Comparison of ENCODE assay signal across 8 cellular contexts in genomic region chrX:153953342-153953830, GRCh38. TPM values are rescaled to one million over a fixed set of nuclear protein-coding genes. Genes with fewer than 3 reads are reported as not detected.
DNase-seq lines count a peak whose midpoint lies in the region; ATAC-seq and TF ChIP-seq lines count a peak whose summit lies in the region.

No MANE protein-coding gene starts in this region.

- H3K27ac ChIP-seq in muscle layer of colon (ENCODE audit: low read depth, low read length) = peak overlapping the region; percentile 69

- ATAC-seq in GM21529 (IDR thresholded peaks at IDR 0.05; ENCODE audit: unreplicated experiment) (peak; percentile 59), HG02571 (IDR thresholded peaks at IDR 0.05; ENCODE audit: unreplicated experiment) (no peak)

- no peaks in the 10 kb centered on the region for H3K9me3 ChIP-seq in muscle layer of colon (ENCODE audit: low read length)

- H3K4me1 Mint-ChIP-seq in CD14-positive monocyte = peaks cover 1% of the 10 kb centered on the region
- H3K4me1 Mint-ChIP-seq in endothelial cell (ENCODE audit: unreplicated experiment) = peaks cover 4% of the 10 kb centered on the region

- intact Hi-C loops in CD14-positive monocyte (cut with micrococcal nuclease) = loop anchor here (5.0 to 10.0 kb wide), 3 partner anchors 36 to 191 kb away; partner anchors contain the start of gene PLXNB3 (in 2 of the 2)

- H3K9me3 Mint-ChIP-seq in CD14-positive monocyte (peaks cover 0 to 3% (median 0%) of the 10 kb centered on the region in 7 donors), endothelial cell (ENCODE audit: unreplicated experiment) (no peaks in the 10 kb centered on the region)

- H3K36me3 ChIP-seq in muscle layer of colon (ENCODE audit: insufficient read depth, low read length) = peaks cover 55% of the 10 kb centered on the region

- no peak overlapping the region for H3K4me3 Mint-ChIP-seq in CD14-positive monocyte
- no peak overlapping the region for H3K4me3 Mint-ChIP-seq in endothelial cell (ENCODE audit: unreplicated experiment)

- peak overlapping the region; percentile 46 for H3K9ac ChIP-seq in muscle layer of colon (ENCODE audit: low read length)

- no peaks in the 10 kb centered on the region for H3K27me3 ChIP-seq in muscle layer of colon (ENCODE audit: control insufficient read depth in 1 of 2, insufficient read depth in 2 of 2, low read length in 2 of 2)

- H3K4me3 ChIP-seq in muscle layer of colon (ENCODE audit: low read depth in 1 of 2, low read length in 2 of 2) = peak overlapping the region in 1 of 2 donors; percentile 50

- H3K36me3 Mint-ChIP-seq in CD14-positive monocyte (peaks cover 55 to 93% of the 10 kb centered on the region in 2 donors), endothelial cell (ENCODE audit: low read depth, unreplicated experiment) (peaks cover 7% of the 10 kb centered on the region)

- H3K27me3 Mint-ChIP-seq in CD14-positive monocyte (ENCODE audit: low read depth in 3 of 3) (peaks cover 0 to 6% (median 0%) of the 10 kb centered on the region in 3 donors), endothelial cell (ENCODE audit: unreplicated experiment) (peaks cover 5% of the 10 kb centered on the region)

- peak; percentile 65 for DNase-seq in CD14-positive monocyte (ENCODE audit: low spot score)
- DNase-seq in NCI-H2227 treated with DMSO at 0.1 percent for 48 hours (lab: John Stamatoyannopoulos, UW) = peak; percentile 53
- DNase-seq in activated CD8-positive, alpha-beta memory T cell treated with anti-CD3 and anti-CD28 coated beads for 48 hours (ENCODE audit: low read depth in 2 of 3, low spot score in 2 of 3) = peak; percentile 57 to 91 (median 64)
- peak; percentile 77 for DNase-seq in endothelial cell (ENCODE audit: low spot score)
- peak; percentile 45 to 60 for DNase-seq in stimulated activated CD8-positive, alpha-beta memory T cell treated with anti-CD3 and anti-CD28 coated beads, Interleukin-7, amount 100 ng/mL, for 4 hours (ENCODE audit: low read depth in 2 of 2)

- peaks cover 18% of the 10 kb centered on the region for H3K4me1 ChIP-seq in muscle layer of colon (ENCODE audit: insufficient read depth, low read length)

- H3K27ac Mint-ChIP-seq in CD14-positive monocyte (peak overlapping the region in 1 of 7 donors; percentile 41), endothelial cell (ENCODE audit: unreplicated experiment) (no peak overlapping the region)

- TF ChIP-seq CTCF in CD14-positive monocyte (IDR thresholded peaks at IDR 0.05) = peak; percentile 87
- TF ChIP-seq CTCF in endothelial cell (IDR thresholded peaks at IDR 0.05; ENCODE audit: unreplicated experiment) = peak; percentile 87

RNA-seq across cellular contexts. Expression of gene RENBP, which starts 8.9 kb away (rescaled TPM):
- 1 to 10 TPM; 2.7 to 3.8 TPM for polyA plus RNA-seq in CD14-positive monocyte
- 19.3 TPM for total RNA-seq in endothelial cell (ENCODE audit: unreplicated experiment)

RNA-seq across cellular contexts. Expression of gene HCFC1, which starts 18.2 kb away (rescaled TPM):
- polyA plus RNA-seq in CD14-positive monocyte = 1 to 10 TPM; 1.9 to 3.8 TPM
- 74.6 TPM for total RNA-seq in endothelial cell (ENCODE audit: unreplicated experiment)

RNA-seq across cellular contexts. Expression of gene NAA10, which starts 18.5 kb away (rescaled TPM):
- polyA plus RNA-seq in CD14-positive monocyte = 10 to 100 TPM; 46.7 to 47.9 TPM
- 85.5 TPM for total RNA-seq in endothelial cell (ENCODE audit: unreplicated experiment)

RNA-seq across cellular contexts. Expression of gene TMEM187, which starts 19.2 kb away (rescaled TPM):
- polyA plus RNA-seq in CD14-positive monocyte = 1 to 10 TPM; 2.8 to 4.9 TPM
- total RNA-seq in endothelial cell (ENCODE audit: unreplicated experiment) = 12.0 TPM

RNA-seq across cellular contexts. Expression of gene ARHGAP4, which starts 27.3 kb away (rescaled TPM):
- polyA plus RNA-seq in CD14-positive monocyte = 10 to 100 TPM; 51.5 to 64.4 TPM
- total RNA-seq in endothelial cell (ENCODE audit: unreplicated experiment) = 72.2 TPM
